In the genomic region with DNA sequence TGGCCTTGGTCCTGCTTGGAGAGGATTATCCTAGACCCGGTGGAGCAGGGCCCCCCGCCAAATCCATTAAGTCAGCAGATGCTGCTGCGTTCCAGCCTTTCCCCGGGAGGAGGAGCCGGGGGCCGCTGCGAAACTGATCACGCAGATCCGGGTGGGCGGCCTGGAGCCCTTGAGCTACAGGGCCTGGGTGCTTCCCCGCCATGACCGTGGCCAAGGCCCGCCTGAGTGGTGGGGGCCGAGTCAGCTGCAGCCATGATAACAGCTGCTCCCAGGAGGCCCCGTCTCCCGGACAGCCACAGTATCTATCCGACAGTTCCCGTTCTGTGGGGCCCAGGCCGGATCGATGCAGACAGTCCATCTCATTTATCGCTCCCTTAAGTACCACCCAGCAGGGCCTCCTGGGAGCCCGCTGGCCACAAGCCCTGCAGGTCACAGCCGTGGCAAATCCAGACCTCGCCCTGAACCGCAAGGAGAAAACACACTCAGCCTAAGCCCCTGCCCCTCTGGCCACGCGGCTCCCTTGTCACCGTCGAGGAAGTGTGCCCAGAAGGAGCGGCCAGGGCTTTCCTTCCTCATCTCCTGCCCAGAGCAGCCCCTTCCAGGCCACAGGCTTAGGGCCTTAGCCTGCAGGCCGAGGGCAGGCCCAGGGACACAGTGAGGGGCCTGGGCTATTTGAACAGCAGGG, we compare ENCODE assay signal across 14 cellular contexts. TPM values are rescaled to one million over a fixed set of nuclear protein-coding genes. Genes with fewer than 3 reads are reported as not detected.
DNase-seq lines count a peak whose midpoint lies in the region; ATAC-seq, FAIRE-seq and TF ChIP-seq lines count a peak whose summit lies in the region.
"Had no signal": no experiment of that assay in that cellular context is flagged by ENCODE, and none has a peak within 500 bp of the region (broad histone marks: within the 10 kb centered on the region; RNA-seq: fewer than 3 reads in every experiment).

No MANE protein-coding gene starts in this region.

- H3K4me1 Mint-ChIP-seq in effector memory CD8-positive, alpha-beta T cell (ENCODE audit: low read depth in 2 of 2) = no peaks in the 10 kb centered on the region

- peaks cover 4 to 8% of the 10 kb centered on the region in 2 donors for H3K27me3 Mint-ChIP-seq in effector memory CD8-positive, alpha-beta T cell

- H3K9me3 ChIP-seq in left ventricle myocardium inferior (replicated peaks) = no peaks in the 10 kb centered on the region

- no peak overlapping the region for H3K4me3 ChIP-seq in left ventricle myocardium inferior
- H3K4me3 ChIP-seq: BLaER1, dorsolateral prefrontal cortex had no signal

- no peak for FAIRE-seq in GM12891 (lab: Jason Lieb, UNC)

- intact Hi-C loops in left ventricle myocardium inferior (cut with micrococcal nuclease) = no loop called here

- no peak for TF ChIP-seq POLR2A in GM12891 (IDR thresholded peaks at IDR 0.05; ENCODE audit: low read depth, low read length)

- H3K27ac Mint-ChIP-seq in effector memory CD8-positive, alpha-beta T cell = peak overlapping the region in 1 of 2 donors; percentile 80

- no peaks in the 10 kb centered on the region for H3K4me1 ChIP-seq in left ventricle myocardium inferior

- no peaks in the 10 kb centered on the region for H3K36me3 ChIP-seq in left ventricle myocardium inferior
- H3K36me3 ChIP-seq: BLaER1 had no signal

- H3K27ac ChIP-seq in left ventricle myocardium inferior (replicated peaks) = peak overlapping the region; percentile 40
- H3K27ac ChIP-seq: BLaER1, dorsolateral prefrontal cortex had no signal

- H3K27me3 ChIP-seq in left ventricle myocardium inferior (ENCODE audit: low read depth) = peaks cover 10% of the 10 kb centered on the region
- H3K27me3 ChIP-seq: BLaER1, dorsolateral prefrontal cortex had no signal

- DNase-seq in NCI-H1092 (lab: John Stamatoyannopoulos, UW) = peak; percentile 78
- peak; percentile 10 for DNase-seq in amniotic epithelial cell (ENCODE audit: low read depth)
- peak; percentile 69 for DNase-seq in left ventricle myocardium inferior
- DNase-seq in retina = peak; percentile 84
- no peak for DNase-seq in effector memory CD8-positive, alpha-beta T cell
- DNase-seq in GM12891 (ENCODE audit: insufficient read length, low spot score) = no peak
- no peak for DNase-seq in UCSD-AML1 (lab: John Stamatoyannopoulos, UW; ENCODE audit: unreplicated experiment)
- DNase-seq in NCI-H1048 (lab: John Stamatoyannopoulos, UW) = no peak
- DNase-seq: activated naive CD4-positive, alpha-beta T cell treated with Interleukin-2 at 50 U/mL for 16 hours; NCI-H1417 treated with DMSO at 0.1 percent for 48 hours; stimulated activated CD8-positive, alpha-beta memory T cell treated with anti-CD3 and anti-CD28 coated beads, Interleukin-4, amount 100 ng/mL, for 48 hours; T-helper 1 cell had no signal

- H3K4me3 Mint-ChIP-seq in effector memory CD8-positive, alpha-beta T cell = no peak overlapping the region

- TF ChIP-seq CTCF in left ventricle myocardium inferior (IDR thresholded peaks at IDR 0.05; ENCODE audit: borderline replicate concordance) = no peak

- no peaks in the 10 kb centered on the region for H3K9me3 Mint-ChIP-seq in effector memory CD8-positive, alpha-beta T cell

- no peaks in the 10 kb centered on the region for H3K36me3 Mint-ChIP-seq in effector memory CD8-positive, alpha-beta T cell (ENCODE audit: insufficient read depth)

- no peak for ATAC-seq in effector memory CD8-positive, alpha-beta T cell (replicated peaks)

TF ChIP-seq in GM12891, 5 proteins besides CTCF, POLR2A, EP300 and RAD21:
- TF ChIP-seq SPI1 (IDR thresholded peaks at IDR 0.05; ENCODE audit: low read depth, low read length) (no peak), POLR2AphosphoS5 (IDR thresholded peaks at IDR 0.05; ENCODE audit: low read depth, low read length) (no peak), POU2F2 (IDR thresholded peaks at IDR 0.05; ENCODE audit: low read depth, low read length) (no peak), PAX5 (IDR thresholded peaks at IDR 0.05; ENCODE audit: insufficient read depth, low read length, severe bottlenecking) (no peak), TAF1 (IDR thresholded peaks at IDR 0.05; ENCODE audit: low read depth, low read length) (no peak)

RNA-seq across cellular contexts. Expression of a gene that starts 34.4 kb away (rescaled TPM):
- 3.7 TPM for total RNA-seq in left ventricle myocardium inferior
- 1.6 TPM for polyA plus RNA-seq in GM12891 (2012; ENCODE audit: low read depth, missing spikeins)

RNA-seq across cellular contexts. Expression of a gene that starts 58.3 kb away (rescaled TPM):
- 46.2 TPM for total RNA-seq in left ventricle myocardium inferior
- 43.0 TPM for polyA plus RNA-seq in GM12891 (2012; ENCODE audit: low read depth, missing spikeins)

Comparison
In these comparisons a context has a peak if more than half of its experiments do, and no peak if none do; other contexts are left out.
1. DNase-seq: peak in NCI-H1092 (single experiment), amniotic epithelial cell (single experiment), left ventricle myocardium inferior (single experiment) and retina (single experiment); none in effector memory CD8-positive, alpha-beta T cell (0 of 3), GM12891 (single experiment), UCSD-AML1 (single experiment) and NCI-H1048 (single experiment).